In the genomic region with DNA sequence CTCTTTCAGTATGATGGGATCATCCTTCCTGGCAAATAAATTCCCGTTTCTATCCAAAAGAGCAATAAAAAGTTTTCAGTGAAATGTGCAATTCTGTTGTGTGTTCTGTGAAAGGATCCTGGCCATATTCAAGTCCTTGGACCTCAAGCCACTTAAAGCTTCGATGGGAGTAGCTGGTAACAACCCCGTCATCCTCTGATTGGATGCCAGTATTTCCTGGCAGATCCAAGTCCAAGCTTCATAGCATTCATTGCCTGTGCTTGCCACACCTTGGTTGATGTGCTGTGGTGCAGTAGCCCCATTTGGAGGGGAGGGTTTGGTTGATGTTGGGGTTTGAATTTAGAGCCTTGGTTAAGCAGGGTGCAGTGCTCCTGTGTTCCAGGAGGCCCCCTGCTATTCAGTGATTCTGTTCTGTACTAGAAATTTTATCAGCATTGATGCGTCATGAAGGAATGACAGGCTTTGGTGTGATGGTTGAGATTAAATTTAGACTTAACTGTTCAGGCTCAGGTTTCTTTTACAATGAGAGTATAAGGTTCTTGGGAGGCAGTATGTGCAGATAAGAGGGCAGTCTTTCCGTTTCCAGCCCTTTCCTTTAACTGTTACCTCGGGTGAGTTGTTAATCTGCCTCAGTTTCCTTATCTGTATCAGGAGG, we compare ENCODE assay signal across 1 cellular context.
TF ChIP-seq lines count a peak whose summit lies in the region.

No MANE protein-coding gene starts in this region.

TF ChIP-seq in HepG2, 621 proteins besides CTCF, POLR2A, EP300 and RAD21:
- TF ChIP-seq HDAC6 (IDR thresholded peaks at IDR 0.05; ENCODE audit: low read depth, low read length): no peak
- TF ChIP-seq RBM22 (optimal IDR thresholded peaks at IDR 0.05; ENCODE audit: low read length): peak; percentile 58
TF ChIP-seq in HepG2: peak in this region for 1.
